In genomic region chr5:107361945-107362344, GRCh38 we compare ENCODE assay signal across 14 cellular contexts.
A peak's percentile ranks its signal among the peaks of the same experiment; 100 is the strongest.
DNase-seq lines count a peak whose midpoint lies in the region; ATAC-seq, FAIRE-seq and TF ChIP-seq lines count a peak whose summit lies in the region.
"Had no signal": no experiment of that assay in that cellular context is flagged by ENCODE, and none has a peak within 500 bp of the region (broad histone marks: within the 10 kb centered on the region; RNA-seq: fewer than 3 reads in every experiment).

No MANE protein-coding gene starts in this region.

- ATAC-seq in RWPE2 (ENCODE audit: low read depth): peak; percentile 53
- no peak for ATAC-seq in GM18867 (IDR thresholded peaks at IDR 0.05; ENCODE audit: unreplicated experiment)
- no peak for ATAC-seq in GM21515 (IDR thresholded peaks at IDR 0.05; ENCODE audit: unreplicated experiment)
- ATAC-seq: activated T-cell treated with anti-CD3 and anti-CD28 coated beads, Interleukin-2, amount 50 U/mL, for 72 hours; stimulated activated effector memory CD8-positive, alpha-beta T cell treated with anti-CD3 and anti-CD28 coated beads, Interleukin-12 subunit alpha, Interleukin-12 subunit beta, amount 100 ng/mL, for 72 hours had no signal

- H3K36me3 ChIP-seq in RWPE2 (ENCODE audit: low read depth): no peaks in the 10 kb centered on the region
- H3K36me3 ChIP-seq: brain microvascular endothelial cell had no signal

- peaks cover 24% of the 10 kb centered on the region for H3K4me1 ChIP-seq in RWPE2 (ENCODE audit: insufficient read depth, poor library complexity, severe bottlenecking)

- no peak overlapping the region for H3K27ac ChIP-seq in RWPE2 (ENCODE audit: poor library complexity, severe bottlenecking)
- H3K27ac ChIP-seq: brain microvascular endothelial cell had no signal

- H3K27me3 ChIP-seq in RWPE2 (ENCODE audit: insufficient read depth, poor library complexity, severe bottlenecking): no peaks in the 10 kb centered on the region
- H3K27me3 ChIP-seq: brain microvascular endothelial cell had no signal

- H3K9me3 ChIP-seq in RWPE2 (ENCODE audit: severe bottlenecking): no peaks in the 10 kb centered on the region

- peak; percentile 74 for FAIRE-seq in GM12891 (lab: Jason Lieb, UNC)
- FAIRE-seq: islet of Langerhans had no signal

- no peak for DNase-seq in GM12891 (ENCODE audit: insufficient read length, low spot score)
- DNase-seq in RWPE2 (ENCODE audit: low spot score): no peak
- DNase-seq in fibroblast of the aortic adventitia (ENCODE audit: low read depth): peak; percentile 63
- peak; percentile 82 for DNase-seq in renal cortical epithelial cell (ENCODE audit: low read depth)
- no peak for DNase-seq in GOT3 (lab: John Stamatoyannopoulos, UW)
- DNase-seq in HuH-7 (ENCODE audit: low spot score): no peak
- DNase-seq: activated CD4-positive, CD25-positive, alpha-beta regulatory T cell treated with anti-CD3 and anti-CD28 coated beads, Interleukin-2, amount 50 U/mL, for 72 hours; activated T-cell treated with anti-CD3 and anti-CD28 coated beads, Interleukin-2, amount 50 U/mL, for 72 hours; brain microvascular endothelial cell; erythroblast had no signal

- TF ChIP-seq CTCF in RWPE2 (IDR thresholded peaks at IDR 0.05; ENCODE audit: poor library complexity, severe bottlenecking) (no peak), fibroblast of the aortic adventitia (IDR thresholded peaks at IDR 0.05; ENCODE audit: insufficient read depth, low read length) (no peak)

- no peak for TF ChIP-seq POLR2A in GM12891 (IDR thresholded peaks at IDR 0.05; ENCODE audit: low read depth, low read length)

- H3K4me3 ChIP-seq in RWPE2 (ENCODE audit: severe bottlenecking) (no peak overlapping the region), fibroblast of the aortic adventitia (ENCODE audit: low read depth, low read length) (no peak overlapping the region)

TF ChIP-seq in GM12891, 5 proteins besides CTCF, POLR2A, EP300 and RAD21:
- TF ChIP-seq PAX5 (IDR thresholded peaks at IDR 0.05; ENCODE audit: insufficient read depth, low read length, severe bottlenecking) (no peak), POU2F2 (IDR thresholded peaks at IDR 0.05; ENCODE audit: low read depth, low read length) (no peak), SPI1 (IDR thresholded peaks at IDR 0.05; ENCODE audit: low read depth, low read length) (no peak), TAF1 (IDR thresholded peaks at IDR 0.05; ENCODE audit: low read depth, low read length) (no peak), POLR2AphosphoS5 (IDR thresholded peaks at IDR 0.05; ENCODE audit: low read depth, low read length) (no peak)

Comparison
In these comparisons a context has a peak if more than half of its experiments do, and no peak if none do; other contexts are left out.
1. DNase-seq: peak in fibroblast of the aortic adventitia (single experiment) and renal cortical epithelial cell (single experiment); none in GM12891 (single experiment), RWPE2 (single experiment), GOT3 (single experiment) and HuH-7 (single experiment).